In genomic region chr10:30540286-30540685, GRCh38 we compare ENCODE assay signal across 27 cellular contexts.
DNase-seq lines count a peak whose midpoint lies in the region; ATAC-seq, FAIRE-seq and TF ChIP-seq lines count a peak whose summit lies in the region.
"Had no signal": no experiment of that assay in that cellular context is flagged by ENCODE, and none has a peak within 500 bp of the region (broad histone marks: within the 10 kb centered on the region; RNA-seq: fewer than 3 reads in every experiment).

No MANE protein-coding gene starts in this region.

- H3K27me3 ChIP-seq in RWPE2 (ENCODE audit: insufficient read depth, poor library complexity, severe bottlenecking) (no peaks in the 10 kb centered on the region), foreskin keratinocyte (no peaks in the 10 kb centered on the region)
- H3K27me3 ChIP-seq: heart right ventricle, right lobe of liver had no signal

- peaks cover 6% of the 10 kb centered on the region; the same call in 1 of the 3 replicates for H3K9me3 ChIP-seq in A549
- no peaks in the 10 kb centered on the region for H3K9me3 ChIP-seq in RWPE2 (ENCODE audit: severe bottlenecking)
- H3K9me3 ChIP-seq: right lobe of liver had no signal

- H3K36me3 Mint-ChIP-seq in activated naive CD4-positive, alpha-beta T cell treated with anti-CD3 and anti-CD28 coated beads, Interleukin-2, amount 10 ng/mL, durations not matched to agents 7 days and 5 days = no peaks in the 10 kb centered on the region
- H3K36me3 Mint-ChIP-seq: activated naive CD8-positive, alpha-beta T cell treated with anti-CD3 and anti-CD28 coated beads, Interleukin-2, amount 10 ng/mL, durations not matched to agents 7 days and 5 days; CD4-positive, CD25-positive, alpha-beta regulatory T cell had no signal

- no peak overlapping the region for H3K4me3 Mint-ChIP-seq in activated naive CD4-positive, alpha-beta T cell treated with anti-CD3 and anti-CD28 coated beads, Interleukin-2, amount 10 ng/mL, durations not matched to agents 7 days and 5 days
- H3K4me3 Mint-ChIP-seq: activated naive CD8-positive, alpha-beta T cell treated with anti-CD3 and anti-CD28 coated beads, Interleukin-2, amount 10 ng/mL, durations not matched to agents 7 days and 5 days; CD4-positive, CD25-positive, alpha-beta regulatory T cell; T-helper 2 cell treated with Interferon-gamma antibody and Interleukin-4, amounts not matched to agents 5 μg/mL and 100 μg/mL, for 36 hours had no signal

- H3K4me1 ChIP-seq in A549 = peaks cover 80% of the 10 kb centered on the region
- no peaks in the 10 kb centered on the region for H3K4me1 ChIP-seq in RWPE2 (ENCODE audit: insufficient read depth, poor library complexity, severe bottlenecking)
- no peaks in the 10 kb centered on the region for H3K4me1 ChIP-seq in foreskin keratinocyte

- peak overlapping the region; percentile 78 to 88 for H3K27ac ChIP-seq in A549
- H3K27ac ChIP-seq in RWPE2 (ENCODE audit: poor library complexity, severe bottlenecking) = no peak overlapping the region
- no peak overlapping the region for H3K27ac ChIP-seq in foreskin keratinocyte
- H3K27ac ChIP-seq: VCaP had no signal

- H3K4me3 ChIP-seq in A549 (no peak overlapping the region), RWPE2 (ENCODE audit: severe bottlenecking) (no peak overlapping the region)
- H3K4me3 ChIP-seq: heart right ventricle, right lobe of liver had no signal

- FAIRE-seq in A549 (lab: Jason Lieb, UNC) = no peak
- FAIRE-seq: endothelial cell of umbilical vein had no signal

- peaks cover 20% of the 10 kb centered on the region for H3K27me3 Mint-ChIP-seq in activated naive CD4-positive, alpha-beta T cell treated with anti-CD3 and anti-CD28 coated beads, Interleukin-2, amount 10 ng/mL, durations not matched to agents 7 days and 5 days
- H3K27me3 Mint-ChIP-seq: progenitor cell of endocrine pancreas had no signal

- CTCF ChIA-PET in A549 (lab: Yijun Ruan, JAX) (interaction anchor here (0.8 to 7.6 kb wide), 2 partner anchors 51 to 112 kb away, joined by 5 to 37 read pairs; no protein-coding TSS in a partner anchor), HEK293T (lab: Yijun Ruan, JAX) (no interaction called here)
- CTCF ChIA-PET in activated naive CD4-positive, alpha-beta T cell treated with anti-CD3 and anti-CD28 coated beads, Interleukin-2, amount 10 ng/mL, durations not matched to agents 7 days and 5 days (lab: Charles Lee) = interaction anchor here (0.6 to 1.2 kb wide), 2 partner anchors 142 to 148 kb away, joined by 3 to 7 read pairs; no protein-coding TSS in a partner anchor

- no peak for TF ChIP-seq RAD21 in A549 (conservative IDR thresholded peaks at IDR 0.05 in 1 of 2, IDR thresholded peaks at IDR 0.05 in 1 of 2)

- TF ChIP-seq EP300 in A549 (IDR thresholded peaks at IDR 0.05) = no peak

- peaks cover 6% of the 10 kb centered on the region for H3K4me1 Mint-ChIP-seq in activated naive CD4-positive, alpha-beta T cell treated with anti-CD3 and anti-CD28 coated beads, Interleukin-2, amount 10 ng/mL, durations not matched to agents 7 days and 5 days

- WGBS in A549 (ENCODE audit: missing lambda C conversion rate) = 83% methylated on average over 2 of the region's 2 CpGs

- no peak for TF ChIP-seq POLR2A in A549 (IDR thresholded peaks at IDR 0.05; ENCODE audit: low read length)

- ATAC-seq in A549 = no peak
- peak; percentile 78 for ATAC-seq in RWPE2 (ENCODE audit: low read depth)
- ATAC-seq in foreskin keratinocyte = peak; percentile 52
- no peak for ATAC-seq in GM19023 (IDR thresholded peaks at IDR 0.05; ENCODE audit: unreplicated experiment)
- ATAC-seq: heart right ventricle, PC-3 had no signal

- no peaks in the 10 kb centered on the region for H3K36me3 ChIP-seq in RWPE2 (ENCODE audit: low read depth)
- H3K36me3 ChIP-seq: heart right ventricle, right lobe of liver had no signal

- DNase-seq in A549 (ENCODE audit: low read depth in 1 of 2, low spot score in 1 of 2) (no peak), CD1c-positive myeloid dendritic cell (ENCODE audit: extremely low spot score) (peak; percentile 55), RWPE2 (ENCODE audit: low spot score) (no peak), foreskin keratinocyte (peak in 1 of 2 donors; percentile 36), HEK293T (ENCODE audit: extremely low spot score) (no peak), HuH-7 (ENCODE audit: low spot score) (no peak)
- DNase-seq in activated naive CD4-positive, alpha-beta T cell treated with anti-CD3 and anti-CD28 coated beads, Interleukin-2, amount 10 ng/mL, durations not matched to agents 7 days and 5 days = no peak
- DNase-seq: activated CD4-positive, alpha-beta T cell treated with anti-CD3 and anti-CD28 coated beads, Interleukin-2, amount 50 U/mL, for 1 hour; activated naive CD8-positive, alpha-beta T cell treated with anti-CD3 and anti-CD28 coated beads, Interleukin-2, amount 10 ng/mL, durations not matched to agents 7 days and 5 days; CD4-positive, CD25-positive, alpha-beta regulatory T cell; cerebellar nuclear complex; foreskin melanocyte; heart right ventricle; kidney glomerular epithelial cell; NCI-H1694 treated with DMSO at 0.1 percent for 48 hours; NCI-H524 treated with DMSO at 0.1 percent for 48 hours; NK-92 treated with Interleukin-12 subunit alpha and Interleukin-12 subunit beta, amount 100 ng/mL, for 24 hours; PC-3; right lobe of liver; SHP77; stimulated activated CD4-positive, alpha-beta T cell treated with anti-CD3 and anti-CD28 coated beads, Interleukin-12 subunit alpha, Interleukin-12 subunit beta, amount 100 ng/mL, for 4 hours; stimulated activated CD4-positive, alpha-beta T cell treated with anti-CD3 and anti-CD28 coated beads, Interleukin-4, amount 100 ng/mL, for 1 hour had no signal

- POLR2A ChIA-PET in A549 (lab: Yijun Ruan, JAX) (no interaction called here), HEK293T (lab: Yijun Ruan, JAX) (no interaction called here)

- no peaks in the 10 kb centered on the region for H3K9me3 Mint-ChIP-seq in activated naive CD4-positive, alpha-beta T cell treated with anti-CD3 and anti-CD28 coated beads, Interleukin-2, amount 10 ng/mL, durations not matched to agents 7 days and 5 days
- H3K9me3 Mint-ChIP-seq: activated naive CD8-positive, alpha-beta T cell treated with anti-CD3 and anti-CD28 coated beads, Interleukin-2, amount 10 ng/mL, durations not matched to agents 7 days and 5 days; CD4-positive, CD25-positive, alpha-beta regulatory T cell; T-helper 2 cell treated with Interferon-gamma antibody and Interleukin-4, amounts not matched to agents 5 μg/mL and 100 μg/mL, for 36 hours had no signal

- H3K27ac Mint-ChIP-seq in activated naive CD4-positive, alpha-beta T cell treated with anti-CD3 and anti-CD28 coated beads, Interleukin-2, amount 10 ng/mL, durations not matched to agents 7 days and 5 days = no peak overlapping the region
- H3K27ac Mint-ChIP-seq: activated naive CD8-positive, alpha-beta T cell treated with anti-CD3 and anti-CD28 coated beads, Interleukin-2, amount 10 ng/mL, durations not matched to agents 7 days and 5 days; CD4-positive, CD25-positive, alpha-beta regulatory T cell; progenitor cell of endocrine pancreas; T-helper 2 cell treated with Interferon-gamma antibody and Interleukin-4, amounts not matched to agents 5 μg/mL and 100 μg/mL, for 36 hours had no signal

- TF ChIP-seq CTCF in A549 (IDR thresholded peaks at IDR 0.05) (no peak), RWPE2 (IDR thresholded peaks at IDR 0.05; ENCODE audit: poor library complexity, severe bottlenecking) (no peak), foreskin keratinocyte (conservative IDR thresholded peaks at IDR 0.05) (no peak)

- 0 out of 3 replicates have a peak overlapping the region, but pooled peaks have one; percentile 4 for H3K4me2 ChIP-seq in A549

TF ChIP-seq in A549, 52 proteins besides CTCF, POLR2A, EP300 and RAD21 (continues in another document):
- TF ChIP-seq CEBPB (IDR thresholded peaks at IDR 0.05) (peak in 1 of 2 experiments; percentile 47; a peak in 1 of 4 replicates), RFX5 (IDR thresholded peaks at IDR 0.05) (no peak), NFE2L2 (conservative IDR thresholded peaks at IDR 0.05; ENCODE audit: low read length) (no peak), BHLHE40 (IDR thresholded peaks at IDR 0.05; ENCODE audit: low read depth, low read length) (no peak), ZNF302 (CRISPR knock-in tag; IDR thresholded peaks at IDR 0.05) (no peak), FOSL2 (IDR thresholded peaks at IDR 0.05) (no peak), FOSL2 (CRISPR knock-in tag; IDR thresholded peaks at IDR 0.05) (peak; percentile 69), JUNB (IDR thresholded peaks at IDR 0.05) (peak; percentile 36; the same call in 1 of the 2 replicates), SMC3 (IDR thresholded peaks at IDR 0.05) (no peak), EHF (CRISPR knock-in tag; IDR thresholded peaks at IDR 0.05) (no peak), MYC (IDR thresholded peaks at IDR 0.05; ENCODE audit: borderline replicate concordance, low read length) (no peak)

TF ChIP-seq in HEK293T, 16 proteins besides CTCF, POLR2A, EP300 and RAD21:
- TF ChIP-seq SUZ12 (IDR thresholded peaks at IDR 0.05) (no peak), LEF1 (IDR thresholded peaks at IDR 0.05; ENCODE audit: borderline replicate concordance) (no peak), BHLHE40 (IDR thresholded peaks at IDR 0.05; ENCODE audit: borderline replicate concordance) (no peak), CTBP1 (IDR thresholded peaks at IDR 0.05; ENCODE audit: borderline replicate concordance) (no peak), ZNF384 (IDR thresholded peaks at IDR 0.05) (no peak), FOXM1 (IDR thresholded peaks at IDR 0.05; ENCODE audit: borderline replicate concordance) (no peak), L3MBTL2 (conservative IDR thresholded peaks at IDR 0.05) (no peak)

Comparison
In these comparisons a context has a peak if more than half of its experiments do, and no peak if none do; other contexts are left out.
1. ATAC-seq: peak in RWPE2 (single experiment) and foreskin keratinocyte (single experiment); none in A549 (0 of 2) and GM19023 (single experiment).
2. H3K27ac ChIP-seq: peak in A549 (2 of 2); none in RWPE2 (single experiment) and foreskin keratinocyte (single experiment).